12 cellular contexts compared by ENCODE assay signal in genomic region chr19:14783612-14784011, GRCh38. TPM values are rescaled to one million over a fixed set of nuclear protein-coding genes. Genes with fewer than 3 reads are reported as not detected.
"Had no signal": no experiment of that assay in that cellular context is flagged by ENCODE, and none has a peak within 500 bp of the region (broad histone marks: within the 10 kb centered on the region; RNA-seq: fewer than 3 reads in every experiment).

No MANE protein-coding gene starts in this region.

RNA-seq across cellular contexts. Expression of gene ADGRE2, which starts 5.3 kb away (rescaled TPM):
- total RNA-seq: progenitor cell of endocrine pancreas had no signal

RNA-seq across cellular contexts. Expression of gene OR7A5, which starts 51.4 kb away (rescaled TPM):
- total RNA-seq: activated T-cell treated with anti-CD3 and anti-CD28 coated beads, Interleukin-2, amount 50 U/mL, for 72 hours; aorta; endodermal cell; fibroblast of lung; foreskin keratinocyte; left cardiac atrium; lung microvascular endothelial cell; osteoblast; progenitor cell of endocrine pancreas; skeletal muscle tissue; T-cell; temporal lobe had no signal

RNA-seq across cellular contexts. Expression of gene OR7C1, which starts 51.4 kb away (rescaled TPM):
- total RNA-seq: activated T-cell treated with anti-CD3 and anti-CD28 coated beads, Interleukin-2, amount 50 U/mL, for 72 hours; aorta; endodermal cell; fibroblast of lung; foreskin keratinocyte; left cardiac atrium; lung microvascular endothelial cell; osteoblast; progenitor cell of endocrine pancreas; skeletal muscle tissue; T-cell; temporal lobe had no signal
